15 cellular contexts compared by ENCODE assay signal in genomic region chr1:8870118-8870517, GRCh38. TPM values are rescaled to one million over a fixed set of nuclear protein-coding genes. Genes with fewer than 3 reads are reported as not detected.
DNase-seq lines count a peak whose midpoint lies in the region; ATAC-seq and TF ChIP-seq lines count a peak whose summit lies in the region.
"Had no signal": no experiment of that assay in that cellular context is flagged by ENCODE, and none has a peak within 500 bp of the region (broad histone marks: within the 10 kb centered on the region; RNA-seq: fewer than 3 reads in every experiment).

No MANE protein-coding gene starts in this region.

- H3K23ac ChIP-seq in H9 (ENCODE audit: insufficient read length, low read depth, low read length) (no peak overlapping the region), neuronal stem cell (ENCODE audit: low read depth, low read length, poor library complexity) (no peak overlapping the region)

- peaks cover 5% of the 10 kb centered on the region; the same call in 1 of the 2 replicates for H3K79me2 ChIP-seq in H9 (ENCODE audit: insufficient read depth, low read length)

- peaks cover 37 to 93% (median 67%) of the 10 kb centered on the region in 4 donors for H3K36me3 ChIP-seq in right lobe of liver
- peaks cover 73 to 100% of the 10 kb centered on the region in 2 donors for H3K36me3 ChIP-seq in neuronal stem cell (replicated peaks in 1 of 2; ENCODE audit: control insufficient read depth in 2 of 2, insufficient read depth in 2 of 2, low read length in 2 of 2)

- H4K91ac ChIP-seq in H9 (ENCODE audit: insufficient read length, low read depth, low read length) (no peak overlapping the region), neuronal stem cell (ENCODE audit: low read depth, low read length, poor library complexity) (no peak overlapping the region)

- CTCF ChIA-PET in CD4-positive, alpha-beta T cell (lab: Charles Lee) = interaction anchor here (1.3 kb wide), 1 partner anchor 135 kb away, joined by 3 read pairs; no protein-coding TSS in a partner anchor

- DNase-seq in CD4-positive, alpha-beta T cell = no peak
- DNase-seq in H9 = no peak
- no peak for DNase-seq in activated naive CD4-positive, alpha-beta T cell treated with anti-CD3 and anti-CD28 coated beads, Interleukin-2, amount 50 U/mL, for 72 hours (ENCODE audit: low spot score in 2 of 2)
- DNase-seq in right lobe of liver = no peak
- no peak for DNase-seq in NCI-H748 (lab: John Stamatoyannopoulos, UW; ENCODE audit: unreplicated experiment)
- DNase-seq in AML-193 (lab: John Stamatoyannopoulos, UW) = no peak
- DNase-seq in neuronal stem cell (ENCODE audit: low spot score) = no peak
- DNase-seq: activated effector memory CD4-positive, alpha-beta T cell treated with anti-CD3 and anti-CD28 coated beads, Interleukin-2, amount 50 U/mL, for 16 hours; central memory CD4-positive, alpha-beta T cell; COR-L47; NCI-H2171 treated with DMSO at 0.1 percent for 48 hours; SK-N-SH had no signal

- no peaks in the 10 kb centered on the region for H3K27me3 Mint-ChIP-seq in CD4-positive, alpha-beta T cell
- no peaks in the 10 kb centered on the region for H3K27me3 Mint-ChIP-seq in H9 (ENCODE audit: low read depth)
- H3K27me3 Mint-ChIP-seq: natural killer cell treated with Interleukin-12 subunit alpha and Interleukin-12 subunit beta and Interleukin-15 and Interleukin-18, amount 100 ng/mL, for 72 hours had no signal

- peaks cover 11% of the 10 kb centered on the region for H3K79me1 ChIP-seq in H9 (ENCODE audit: insufficient read depth, low read depth, low read length, poor library complexity, severe bottlenecking)
- H3K79me1 ChIP-seq in neuronal stem cell (ENCODE audit: low read depth, low read length) = peaks cover 15% of the 10 kb centered on the region

- POLR2A ChIA-PET in CD4-positive, alpha-beta T cell (lab: Charles Lee) = interaction anchor here (0.8 to 1.4 kb wide), 2 partner anchors 9 to 135 kb away, joined by 3 to 4 read pairs; partner anchors contain the start of gene ENO1

- H4K5ac ChIP-seq in H9 (ENCODE audit: insufficient read length, low read depth, low read length) = no peak overlapping the region

- H3K9me3 ChIP-seq in CD4-positive, alpha-beta T cell (ENCODE audit: control insufficient read depth, low read length) = no peaks in the 10 kb centered on the region
- H3K9me3 ChIP-seq in H9 (ENCODE audit: control insufficient read depth, low read depth, low read length) (no peaks in the 10 kb centered on the region), right lobe of liver (no peaks in the 10 kb centered on the region), neuronal stem cell (replicated peaks in 1 of 2; ENCODE audit: control insufficient read depth in 2 of 2, insufficient read depth in 1 of 2, low read depth in 1 of 2, low read length in 2 of 2) (no peaks in the 10 kb centered on the region)
- H3K9me3 ChIP-seq: SK-N-SH had no signal

- peaks cover 8% of the 10 kb centered on the region; the same call in 1 of the 2 replicates for H3K4me1 ChIP-seq in H9 (ENCODE audit: insufficient read depth, low read length)
- H3K4me1 ChIP-seq in right lobe of liver = peaks cover 0 to 73% (median 30%) of the 10 kb centered on the region in 4 donors
- peaks cover 7% of the 10 kb centered on the region in 2 donors for H3K4me1 ChIP-seq in neuronal stem cell (ENCODE audit: control insufficient read depth in 2 of 2, insufficient read depth in 1 of 2, low read depth in 1 of 2, low read length in 2 of 2)

- H2AK5ac ChIP-seq in H9 (ENCODE audit: insufficient read length, low read length) = no peak overlapping the region
- no peak overlapping the region for H2AK5ac ChIP-seq in neuronal stem cell (ENCODE audit: low read depth, low read length)

- no peak overlapping the region for H2BK5ac ChIP-seq in H9 (ENCODE audit: insufficient read length, low read length)
- no peak overlapping the region for H2BK5ac ChIP-seq in neuronal stem cell (ENCODE audit: low read length)

- H3K4me2 ChIP-seq in H9 (ENCODE audit: insufficient read depth, insufficient read length, low read length) = no peak overlapping the region
- no peak overlapping the region for H3K4me2 ChIP-seq in neuronal stem cell (ENCODE audit: insufficient read depth, low read length, poor library complexity, severe bottlenecking)

- H3K4ac ChIP-seq in H9 (ENCODE audit: low read depth, low read length) (no peak overlapping the region), neuronal stem cell (ENCODE audit: low read length) (no peak overlapping the region)

- no peaks in the 10 kb centered on the region for H3K9me3 Mint-ChIP-seq in CD4-positive, alpha-beta T cell
- no peaks in the 10 kb centered on the region for H3K9me3 Mint-ChIP-seq in H9
- H3K9me3 Mint-ChIP-seq in activated naive CD4-positive, alpha-beta T cell treated with anti-CD3 and anti-CD28 coated beads, Interleukin-2, amount 50 U/mL, for 72 hours = no peaks in the 10 kb centered on the region
- H3K9me3 Mint-ChIP-seq: natural killer cell treated with Interleukin-12 subunit alpha and Interleukin-12 subunit beta and Interleukin-15 and Interleukin-18, amount 100 ng/mL, for 72 hours had no signal

- peak overlapping the region; percentile 39 for H3K27ac Mint-ChIP-seq in CD4-positive, alpha-beta T cell
- peak overlapping the region; percentile 64 to 94 (median 86); a peak in 2 of 7 replicates for H3K27ac Mint-ChIP-seq in H9
- peak overlapping the region; percentile 97 to 99 for H3K27ac Mint-ChIP-seq in activated naive CD4-positive, alpha-beta T cell treated with anti-CD3 and anti-CD28 coated beads, Interleukin-2, amount 50 U/mL, for 72 hours

- H2BK12ac ChIP-seq in H9 (ENCODE audit: insufficient read length, low read depth, low read length) = no peak overlapping the region
- no peak overlapping the region for H2BK12ac ChIP-seq in neuronal stem cell (ENCODE audit: low read length)

- H3K4me1 Mint-ChIP-seq in CD4-positive, alpha-beta T cell (ENCODE audit: low read depth) = peaks cover 41% of the 10 kb centered on the region
- H3K4me1 Mint-ChIP-seq in H9 = peaks cover 50 to 68% of the 10 kb centered on the region in 2 experiments

- no peak overlapping the region for H2BK20ac ChIP-seq in H9 (ENCODE audit: low read depth, low read length, poor library complexity, severe bottlenecking)

- H2BK120ac ChIP-seq in H9 (ENCODE audit: low read depth, low read length, poor library complexity, severe bottlenecking) = no peak overlapping the region
- no peak overlapping the region for H2BK120ac ChIP-seq in neuronal stem cell (ENCODE audit: low read depth, low read length)

- no peaks in the 10 kb centered on the region for H3K27me3 ChIP-seq in CD4-positive, alpha-beta T cell (ENCODE audit: control insufficient read depth, insufficient read depth, low read length)
- H3K27me3 ChIP-seq in H9 (ENCODE audit: insufficient read depth, low read length) (no peaks in the 10 kb centered on the region), right lobe of liver (no peaks in the 10 kb centered on the region), neuronal stem cell (ENCODE audit: control insufficient read depth in 3 of 3, insufficient read depth in 3 of 3, low read depth in 1 of 3, low read length in 3 of 3) (no peaks in the 10 kb centered on the region)

- H3K27ac ChIP-seq in CD4-positive, alpha-beta T cell (ENCODE audit: low read depth, low read length) = no peak overlapping the region
- H3K27ac ChIP-seq in H9 (ENCODE audit: insufficient read length, low read depth, low read length) (no peak overlapping the region), right lobe of liver (peak overlapping the region; percentile 36 to 76 (median 63)), neuronal stem cell (replicated peaks; ENCODE audit: low read length) (no peak overlapping the region)

- no peaks in the 10 kb centered on the region for H4K20me1 ChIP-seq in H9 (ENCODE audit: control insufficient read depth, insufficient read depth, insufficient read length)

- ATAC-seq in CD4-positive, alpha-beta T cell (ENCODE audit: poor library complexity) = no peak
- no peak for ATAC-seq in activated naive CD4-positive, alpha-beta T cell treated with anti-CD3 and anti-CD28 coated beads, Interleukin-2, amount 50 U/mL, for 72 hours
- ATAC-seq in right lobe of liver = peak in 1 of 4 donors; percentile 0
- ATAC-seq: activated CD4-positive, CD25-positive, alpha-beta regulatory T cell treated with anti-CD3 and anti-CD28 coated beads, Interleukin-2, amount 50 U/mL, for 24 hours; HCT116; natural killer cell treated with Interleukin-12 subunit alpha and Interleukin-12 subunit beta and Interleukin-15 and Interleukin-18, amount 100 ng/mL, for 72 hours had no signal

- no CpG with 5 or more reads among the region's 6 CpGs for WGBS in H9 (ENCODE audit: extremely low coverage, insufficient read length, low lambda C conversion rate)
- 53% methylated on average over 5 of the region's 6 CpGs for WGBS in right lobe of liver (ENCODE audit: insufficient coverage, low coverage, low lambda C conversion rate, missing lambda C conversion rate)
- no CpG with 5 or more reads among the region's 6 CpGs for WGBS in neuronal stem cell (ENCODE audit: extremely low coverage in 2 of 2, insufficient read length in 2 of 2, insufficient replicate concordance in 1 of 2), 2 donors

- H2BK15ac ChIP-seq in H9 (ENCODE audit: low read depth, low read length) = no peak overlapping the region
- H2BK15ac ChIP-seq in neuronal stem cell (ENCODE audit: low read length) = no peak overlapping the region

- peaks cover 93% of the 10 kb centered on the region for H3K36me3 Mint-ChIP-seq in CD4-positive, alpha-beta T cell (ENCODE audit: low read depth)
- peaks cover 86 to 97% (median 93%) of the 10 kb centered on the region in 3 experiments for H3K36me3 Mint-ChIP-seq in H9 (ENCODE audit: insufficient read depth in 1 of 3, low read depth in 3 of 3)
- H3K36me3 Mint-ChIP-seq in activated naive CD4-positive, alpha-beta T cell treated with anti-CD3 and anti-CD28 coated beads, Interleukin-2, amount 50 U/mL, for 72 hours = peaks cover 80 to 86% of the 10 kb centered on the region in 2 donors

- no peaks in the 10 kb centered on the region for H3K23me2 ChIP-seq in H9 (ENCODE audit: insufficient read length, low read depth, low read length, poor library complexity, severe bottlenecking)

- H3K4me3 Mint-ChIP-seq in CD4-positive, alpha-beta T cell = no peak overlapping the region
- H3K4me3 Mint-ChIP-seq in H9 = 0 out of 5 replicates have a peak overlapping the region, but pooled peaks of 1 of the 2 experiments have one; percentile 47

- H3K4me3 ChIP-seq in right lobe of liver (no peak overlapping the region), neuronal stem cell (ENCODE audit: low read length in 2 of 2) (no peak overlapping the region)

- H3K14ac ChIP-seq in H9 (ENCODE audit: insufficient read depth, low read length) (no peak overlapping the region; the same call in 1 of the 2 replicates), neuronal stem cell (ENCODE audit: low read length) (no peak overlapping the region)

- H3K56ac ChIP-seq in H9 (ENCODE audit: insufficient read length, low read depth, low read length) = no peak overlapping the region

- intact Hi-C loops in CD4-positive, alpha-beta T cell (cut with DNase I, micrococcal nuclease) = loop anchor here in 1 of 2 experiments (10.0 kb wide), 2 partner anchors 905 to 1085 kb away; partner anchors contain the start of genes PARK7 and PER3
- intact Hi-C loops in right lobe of liver (cut with DNase I) = no loop called here

- H4K8ac ChIP-seq in H9 (replicated peaks; ENCODE audit: insufficient read length, low read depth, low read length) (no peak overlapping the region), neuronal stem cell (ENCODE audit: low read depth, low read length) (no peak overlapping the region)

- H3T11ph ChIP-seq in H9 (ENCODE audit: low read length) = no peak overlapping the region

- no peak overlapping the region for H3K18ac ChIP-seq in H9 (ENCODE audit: insufficient read length, low read depth, low read length)
- H3K18ac ChIP-seq in neuronal stem cell (ENCODE audit: low read length) = no peak overlapping the region

- TF ChIP-seq POLR2A in right lobe of liver (IDR thresholded peaks at IDR 0.05) = no peak

- TF ChIP-seq CTCF in CD4-positive, alpha-beta T cell (IDR thresholded peaks at IDR 0.05) = no peak
- TF ChIP-seq CTCF in H9 (conservative IDR thresholded peaks at IDR 0.05) (no peak), right lobe of liver (IDR thresholded peaks at IDR 0.05) (no peak)

- H2AFZ ChIP-seq in H9 (ENCODE audit: low read length) (no peak overlapping the region), neuronal stem cell (ENCODE audit: low read length) (no peak overlapping the region)

- H3K9ac ChIP-seq in H9 (ENCODE audit: extremely low read depth, insufficient read length, low read length) = no peak overlapping the region
- no peak overlapping the region for H3K9ac ChIP-seq in neuronal stem cell (ENCODE audit: low read depth, low read length, poor library complexity)
- H3K9ac ChIP-seq: SK-N-SH had no signal

RNA-seq across cellular contexts. Expression of gene ENO1, which starts 8.4 kb away (rescaled TPM):
- total RNA-seq in CD4-positive, alpha-beta T cell = 100 to 1,000 TPM; 120 to 129 TPM
- total RNA-seq in H9 (2021) (1,781 and 1,786 TPM in 2 replicates), right lobe of liver (100 to 1,000 TPM; 314 to 792 (median 539) TPM)
- total RNA-seq in activated naive CD4-positive, alpha-beta T cell treated with anti-CD3 and anti-CD28 coated beads, Interleukin-2, amount 50 U/mL, for 72 hours = 1,000 to 10,000 TPM; 1,473 to 3,739 TPM
- polyA plus RNA-seq in neuronal stem cell (2013, experiment 1 of 2) = 492 TPM
- polyA plus RNA-seq in neuronal stem cell (2013, experiment 2 of 2) = 487 TPM

RNA-seq across cellular contexts. Expression of gene RERE, which starts 52.7 kb away (rescaled TPM):
- 10 to 100 TPM; 78.4 to 84.0 TPM for total RNA-seq in CD4-positive, alpha-beta T cell
- 92.7 and 103 TPM in 2 replicates for total RNA-seq in H9 (2021)
- total RNA-seq in activated naive CD4-positive, alpha-beta T cell treated with anti-CD3 and anti-CD28 coated beads, Interleukin-2, amount 50 U/mL, for 72 hours = 10 to 100 TPM; 51.8 to 72.1 TPM
- total RNA-seq in right lobe of liver = 10 to 100 TPM; 17.5 to 38.4 (median 25.0) TPM
- polyA plus RNA-seq in neuronal stem cell (2013, experiment 1 of 2) = 36.6 TPM
- 38.4 TPM for polyA plus RNA-seq in neuronal stem cell (2013, experiment 2 of 2)

Comparison
In these comparisons a context has a peak if more than half of its experiments do, and no peak if none do; other contexts are left out.
1. H3K27ac ChIP-seq: peak in right lobe of liver (3 of 3); none in CD4-positive, alpha-beta T cell (single experiment), H9 (single experiment) and neuronal stem cell (single experiment).
2. H3K27ac Mint-ChIP-seq: peak in every context shown above with its lines; median percentile 98 in activated naive CD4-positive, alpha-beta T cell treated with anti-CD3 and anti-CD28 coated beads, Interleukin-2, amount 50 U/mL, for 72 hours; 86 in H9; 39 in CD4-positive, alpha-beta T cell.